8 cellular contexts compared by ENCODE assay signal in genomic region chr11:16607675-16608644, GRCh38.
DNase-seq lines count a peak whose midpoint lies in the region; ATAC-seq and TF ChIP-seq lines count a peak whose summit lies in the region.

No MANE protein-coding gene starts in this region.

- H3K9ac ChIP-seq in KMS-11 (no peak overlapping the region), iPS-18a (ENCODE audit: low read length) (no peak overlapping the region)

- H3K27me3 Mint-ChIP-seq in CD4-positive, alpha-beta T cell = peaks cover 57% of the 10 kb centered on the region

- peak overlapping the region; percentile 97 for H2AFZ ChIP-seq in KMS-11 (ENCODE audit: low read depth)

- 17 to 26% (median 23%) methylated on average over 25 of the region's 25 CpGs for WGBS in stomach, 5 donors

- TF ChIP-seq EP300 in stomach (IDR thresholded peaks at IDR 0.05) = no peak

- H3K4me3 Mint-ChIP-seq in CD4-positive, alpha-beta T cell = no peak overlapping the region

- H3K9me3 ChIP-seq in iPS-18a (ENCODE audit: control insufficient read depth, low read depth, low read length) (no peaks in the 10 kb centered on the region), stomach (no peaks in the 10 kb centered on the region)
- peaks cover 6% of the 10 kb centered on the region for H3K9me3 ChIP-seq in CD4-positive, alpha-beta T cell (ENCODE audit: control insufficient read depth, low read length)

- H3K27me3 ChIP-seq in KMS-11 (ENCODE audit: insufficient read depth, low read depth) (no peaks in the 10 kb centered on the region; the same call in 1 of the 2 replicates), iPS-18a (ENCODE audit: control insufficient read depth, insufficient read depth, low read length) (peaks cover 100% of the 10 kb centered on the region), stomach (peaks cover 3 to 98% (median 83%) of the 10 kb centered on the region in 3 donors)
- peaks cover 94% of the 10 kb centered on the region for H3K27me3 ChIP-seq in CD4-positive, alpha-beta T cell (ENCODE audit: control insufficient read depth, insufficient read depth, low read length)

- peak overlapping the region; percentile 29; the same call in 1 of the 2 replicates for H3K4me2 ChIP-seq in KMS-11

- peaks cover 26% of the 10 kb centered on the region for H3K4me1 Mint-ChIP-seq in CD4-positive, alpha-beta T cell (ENCODE audit: low read depth)

- H3K27ac Mint-ChIP-seq in CD4-positive, alpha-beta T cell = no peak overlapping the region

- ATAC-seq in CD4-positive, alpha-beta T cell (ENCODE audit: poor library complexity) = no peak
- ATAC-seq in GM21786 (IDR thresholded peaks at IDR 0.05; ENCODE audit: unreplicated experiment) = no peak

- no peaks in the 10 kb centered on the region for H4K20me1 ChIP-seq in KMS-11 (ENCODE audit: insufficient read depth)

- no peak for TF ChIP-seq POLR2A in stomach (IDR thresholded peaks at IDR 0.05)

- H3K4me3 ChIP-seq in KMS-11 (IDR thresholded peaks at IDR 0.05; ENCODE audit: insufficient read depth, low read depth, low read length) (no peak overlapping the region), astrocyte of the cerebellum (ENCODE audit: low read depth, low read length) (peak overlapping the region; percentile 73), iPS-18a (ENCODE audit: low read length) (peak overlapping the region; percentile 82), stomach (peak overlapping the region; percentile 58 to 69 (median 64))

- H3K9me3 Mint-ChIP-seq in CD4-positive, alpha-beta T cell = no peaks in the 10 kb centered on the region

- POLR2A ChIA-PET in CD4-positive, alpha-beta T cell (lab: Charles Lee) = interaction anchor here (0.9 kb wide), 1 partner anchor 130 kb away, joined by 3 read pairs; the partner anchor contains the start of gene C11orf58

- no peak overlapping the region for H3K27ac ChIP-seq in KMS-11
- no peak overlapping the region for H3K27ac ChIP-seq in iPS-18a (ENCODE audit: low read length)
- peak overlapping the region in 4 of 5 donors; percentile 82 to 89 (median 87) for H3K27ac ChIP-seq in stomach
- no peak overlapping the region for H3K27ac ChIP-seq in CD4-positive, alpha-beta T cell (ENCODE audit: low read depth, low read length)

- in situ Hi-C loops in astrocyte of the cerebellum (cut with HindIII; ENCODE audit: low sequenced_read_pairs) = loop anchor here (25.0 kb wide), 1 partner anchor 821 kb away; no protein-coding TSS in a partner anchor

- CTCF ChIA-PET in CD4-positive, alpha-beta T cell (lab: Charles Lee) = no interaction called here

- H3K36me3 Mint-ChIP-seq in CD4-positive, alpha-beta T cell (ENCODE audit: low read depth) = no peaks in the 10 kb centered on the region

- intact Hi-C loops in stomach (cut with DNase I; ENCODE audit: low total_unique reads) = no loop called here
- intact Hi-C loops in CD4-positive, alpha-beta T cell (cut with DNase I, micrococcal nuclease) = loop anchor here in 1 of 2 experiments (10.0 kb wide), 1 partner anchor 1693 kb away; no protein-coding TSS in a partner anchor

- TF ChIP-seq CTCF in KMS-11 (conservative IDR thresholded peaks at IDR 0.05; ENCODE audit: low read depth, low read length) (no peak), astrocyte of the cerebellum (IDR thresholded peaks at IDR 0.05; ENCODE audit: low read depth, low read length, missing control alignments) (no peak), stomach (IDR thresholded peaks at IDR 0.05) (no peak)
- no peak for TF ChIP-seq CTCF in CD4-positive, alpha-beta T cell (IDR thresholded peaks at IDR 0.05)

- no peaks in the 10 kb centered on the region for H3K79me2 ChIP-seq in KMS-11 (ENCODE audit: insufficient read depth, low read depth)

- DNase-seq in 8988T (peak; percentile 40), astrocyte of the cerebellum (ENCODE audit: low read depth) (peak; percentile 42), stomach (peak; percentile 38)
- no peak for DNase-seq in CD4-positive, alpha-beta T cell
- DNase-seq in activated naive CD4-positive, alpha-beta T cell (lab: John Stamatoyannopoulos, UW) = no peak

- H3K36me3 ChIP-seq in KMS-11 (ENCODE audit: insufficient read depth) = no peaks in the 10 kb centered on the region
- H3K36me3 ChIP-seq in iPS-18a (ENCODE audit: control insufficient read depth, low read depth, low read length) = no peaks in the 10 kb centered on the region
- no peaks in the 10 kb centered on the region for H3K36me3 ChIP-seq in stomach

- H3K4me1 ChIP-seq in KMS-11 (ENCODE audit: low read depth, poor library complexity, severe bottlenecking) (no peaks in the 10 kb centered on the region), iPS-18a (ENCODE audit: control insufficient read depth, low read depth, low read length) (peaks cover 36% of the 10 kb centered on the region), stomach (peaks cover 35 to 60% (median 45%) of the 10 kb centered on the region in 4 donors)

Comparison
In these comparisons a context has a peak if more than half of its experiments do, and no peak if none do; other contexts are left out.
1. DNase-seq: peak in 8988T (single experiment), astrocyte of the cerebellum (single experiment) and stomach (single experiment); none in CD4-positive, alpha-beta T cell (0 of 10) and activated naive CD4-positive, alpha-beta T cell (0 of 4).
2. H3K27ac ChIP-seq: peak in stomach (4 of 5); none in KMS-11 (single experiment), iPS-18a (single experiment) and CD4-positive, alpha-beta T cell (single experiment).